9 cellular contexts compared by ENCODE assay signal in the genomic region with DNA sequence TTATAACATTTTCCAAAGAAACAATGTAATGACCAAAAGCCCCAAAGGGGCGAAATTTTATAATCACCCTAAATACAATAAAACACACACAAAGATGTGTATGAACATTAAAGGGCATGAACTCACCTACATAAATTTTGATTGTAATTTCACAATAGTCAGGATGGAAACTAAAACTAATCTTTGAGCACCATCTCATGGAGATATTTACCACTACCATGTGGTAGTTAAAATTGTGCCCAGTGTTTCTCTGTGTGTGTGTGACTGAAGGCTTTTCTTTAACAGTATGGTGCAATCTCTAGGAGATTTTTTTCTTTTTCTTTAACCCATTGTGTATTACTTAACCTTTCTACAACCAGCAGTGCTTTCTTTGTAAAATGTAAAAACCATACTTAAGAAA. TPM values are rescaled to one million over a fixed set of nuclear protein-coding genes. Genes with fewer than 3 reads are reported as not detected.
A peak's percentile ranks its signal among the peaks of the same experiment; 100 is the strongest.
DNase-seq lines count a peak whose midpoint lies in the region; ATAC-seq and TF ChIP-seq lines count a peak whose summit lies in the region.
"Had no signal": no experiment of that assay in that cellular context is flagged by ENCODE, and none has a peak within 500 bp of the region (broad histone marks: within the 10 kb centered on the region; RNA-seq: fewer than 3 reads in every experiment).

No MANE protein-coding gene starts in this region.

- no peaks in the 10 kb centered on the region for H3K36me3 Mint-ChIP-seq in nephron (ENCODE audit: low read depth)
- no peaks in the 10 kb centered on the region for H3K36me3 Mint-ChIP-seq in activated naive CD4-positive, alpha-beta T cell treated with anti-CD3 and anti-CD28 coated beads, Interleukin-2, amount 50 U/mL, for 72 hours
- H3K36me3 Mint-ChIP-seq: CD4-positive, CD25-positive, alpha-beta regulatory T cell had no signal

- TF ChIP-seq CTCF in nephron (IDR thresholded peaks at IDR 0.05; ENCODE audit: unreplicated experiment in 3 of 3): peak; percentile 60 to 73 (median 62)

- DNase-seq in NCI-H1092 treated with DMSO at 0.1 percent for 48 hours (lab: John Stamatoyannopoulos, UW) (peak; percentile 61), NCI-H1092 (lab: John Stamatoyannopoulos, UW) (no peak), NCI-H526 treated with DMSO at 0.1 percent for 48 hours (lab: John Stamatoyannopoulos, UW) (peak; percentile 11), dedifferentiated amniotic fluid mesenchymal stem cell (ENCODE audit: extremely low spot score) (peak; percentile 77), NCI-H1417 treated with DMSO at 0.1 percent for 48 hours (lab: John Stamatoyannopoulos, UW) (no peak)
- no peak for DNase-seq in central memory CD4-positive, alpha-beta T cell
- no peak for DNase-seq in activated naive CD4-positive, alpha-beta T cell treated with anti-CD3 and anti-CD28 coated beads, Interleukin-2, amount 50 U/mL, for 72 hours (ENCODE audit: low spot score in 2 of 2)

- no peak overlapping the region for H3K4me3 Mint-ChIP-seq in nephron
- H3K4me3 Mint-ChIP-seq: CD4-positive, CD25-positive, alpha-beta regulatory T cell had no signal

- peaks cover 5% of the 10 kb centered on the region for H3K4me1 Mint-ChIP-seq in nephron
- H3K4me1 Mint-ChIP-seq: CD4-positive, CD25-positive, alpha-beta regulatory T cell had no signal

- H3K27me3 Mint-ChIP-seq in nephron (ENCODE audit: low read depth): peaks cover 3% of the 10 kb centered on the region

- ATAC-seq in activated naive CD4-positive, alpha-beta T cell treated with anti-CD3 and anti-CD28 coated beads, Interleukin-2, amount 50 U/mL, for 72 hours: no peak

- H3K27ac Mint-ChIP-seq in nephron: peak overlapping the region in 2 of 3 experiments; percentile 12 to 29
- no peak overlapping the region for H3K27ac Mint-ChIP-seq in activated naive CD4-positive, alpha-beta T cell treated with anti-CD3 and anti-CD28 coated beads, Interleukin-2, amount 50 U/mL, for 72 hours
- H3K27ac Mint-ChIP-seq: CD4-positive, CD25-positive, alpha-beta regulatory T cell had no signal

- H3K9me3 Mint-ChIP-seq in nephron: no peaks in the 10 kb centered on the region
- H3K9me3 Mint-ChIP-seq in activated naive CD4-positive, alpha-beta T cell treated with anti-CD3 and anti-CD28 coated beads, Interleukin-2, amount 50 U/mL, for 72 hours: no peaks in the 10 kb centered on the region
- H3K9me3 Mint-ChIP-seq: CD4-positive, CD25-positive, alpha-beta regulatory T cell had no signal

RNA-seq across cellular contexts. Expression of a gene that starts 19.7 kb away (rescaled TPM):
- total RNA-seq in activated naive CD4-positive, alpha-beta T cell treated with anti-CD3 and anti-CD28 coated beads, Interleukin-2, amount 50 U/mL, for 72 hours: under 1 TPM; 0.37 to 0.96 TPM
- total RNA-seq: CD4-positive, CD25-positive, alpha-beta regulatory T cell had no signal

RNA-seq across cellular contexts. Expression of a gene that starts 53.0 kb away (rescaled TPM):
- total RNA-seq in activated naive CD4-positive, alpha-beta T cell treated with anti-CD3 and anti-CD28 coated beads, Interleukin-2, amount 50 U/mL, for 72 hours: 10 to 100 TPM; 33.8 to 35.3 TPM

Comparison
In these comparisons a context has a peak if more than half of its experiments do, and no peak if none do; other contexts are left out.
1. DNase-seq: peak in NCI-H1092 treated with DMSO at 0.1 percent for 48 hours (single experiment), NCI-H526 treated with DMSO at 0.1 percent for 48 hours (single experiment) and dedifferentiated amniotic fluid mesenchymal stem cell (single experiment); none in NCI-H1092 (single experiment), NCI-H1417 treated with DMSO at 0.1 percent for 48 hours (single experiment), central memory CD4-positive, alpha-beta T cell (single experiment) and activated naive CD4-positive, alpha-beta T cell treated with anti-CD3 and anti-CD28 coated beads, Interleukin-2, amount 50 U/mL, for 72 hours (0 of 2).
2. H3K27ac Mint-ChIP-seq: peak in nephron (2 of 3); none in activated naive CD4-positive, alpha-beta T cell treated with anti-CD3 and anti-CD28 coated beads, Interleukin-2, amount 50 U/mL, for 72 hours (0 of 2).